Comparison of ENCODE assay signal across 10 cellular contexts in genomic region chr3:58628823-58629562, GRCh38. TPM values are rescaled to one million over a fixed set of nuclear protein-coding genes. Genes with fewer than 3 reads are reported as not detected.
A peak's percentile ranks its signal among the peaks of the same experiment; 100 is the strongest.
DNase-seq lines count a peak whose midpoint lies in the region; ATAC-seq and TF ChIP-seq lines count a peak whose summit lies in the region.
"Had no signal": no experiment of that assay in that cellular context is flagged by ENCODE, and none has a peak within 500 bp of the region (broad histone marks: within the 10 kb centered on the region; RNA-seq: fewer than 3 reads in every experiment).

No MANE protein-coding gene starts in this region.

- no peaks in the 10 kb centered on the region for H3K9me3 ChIP-seq in esophagus muscularis mucosa

- H3K27me3 ChIP-seq in esophagus muscularis mucosa: peaks cover 0 to 4% (median 0%) of the 10 kb centered on the region in 4 donors

- TF ChIP-seq POLR2A in esophagus muscularis mucosa (IDR thresholded peaks at IDR 0.05; ENCODE audit: low read depth): no peak

- intact Hi-C loops in esophagus muscularis mucosa (cut with DNase I): loop anchor here (5.0 kb wide), 1 partner anchor 42 kb away; no protein-coding TSS in a partner anchor

- H3K36me3 ChIP-seq in esophagus muscularis mucosa: no peaks in the 10 kb centered on the region

- ATAC-seq in activated CD4-positive, CD25-positive, alpha-beta regulatory T cell treated with anti-CD3 and anti-CD28 coated beads, Interleukin-2, amount 50 U/mL, for 24 hours: no peak
- ATAC-seq in HG03108 (IDR thresholded peaks at IDR 0.05; ENCODE audit: unreplicated experiment): no peak
- ATAC-seq: stimulated activated effector memory CD8-positive, alpha-beta T cell treated with anti-CD3 and anti-CD28 coated beads, Interleukin-12 subunit alpha, Interleukin-12 subunit beta, amount 100 ng/mL, for 72 hours had no signal

- H3K4me3 ChIP-seq in AG09309 (ENCODE audit: control insufficient read depth, low read depth, low read length) (peak overlapping the region; percentile 10; the same call in 1 of the 2 replicates), esophagus muscularis mucosa (no peak overlapping the region)

- TF ChIP-seq CTCF in AG09309 (IDR thresholded peaks at IDR 0.05; ENCODE audit: control insufficient read depth, insufficient read depth, low read depth, low read length, missing control alignments): no peak
- TF ChIP-seq CTCF in esophagus muscularis mucosa (IDR thresholded peaks at IDR 0.05): no peak

- DNase-seq in AG09309 (ENCODE audit: low read depth) (peak; percentile 97), NCI-H524 treated with DMSO at 0.1 percent for 48 hours (lab: John Stamatoyannopoulos, UW) (peak; percentile 47), esophagus muscularis mucosa (ENCODE audit: extremely low spot score) (no peak), non-pigmented ciliary epithelial cell (ENCODE audit: low read depth) (peak; percentile 59), NCI-H146 (lab: John Stamatoyannopoulos, UW) (no peak)
- no peak for DNase-seq in stimulated activated CD8-positive, alpha-beta memory T cell treated with anti-CD3 and anti-CD28 coated beads, Interleukin-4, amount 100 ng/mL, for 48 hours
- DNase-seq: activated naive CD8-positive, alpha-beta T cell treated with anti-CD3 and anti-CD28 coated beads, Interleukin-2, amount 10 ng/mL, durations not matched to agents 7 days and 5 days had no signal

- no peak for TF ChIP-seq EP300 in esophagus muscularis mucosa (IDR thresholded peaks at IDR 0.05)

- H3K27ac ChIP-seq in esophagus muscularis mucosa (replicated peaks in 1 of 4): peak overlapping the region; percentile 39 to 71 (median 59)

- 49% methylated on average over 13 of the region's 13 CpGs for WGBS in esophagus muscularis mucosa

- H3K4me1 ChIP-seq in esophagus muscularis mucosa: peaks cover 37 to 40% (median 37%) of the 10 kb centered on the region in 4 donors

RNA-seq across cellular contexts. Expression of gene FAM3D, which starts 37.6 kb away (rescaled TPM):
- not detected for total RNA-seq in esophagus muscularis mucosa
- total RNA-seq: activated naive CD8-positive, alpha-beta T cell treated with anti-CD3 and anti-CD28 coated beads, Interleukin-2, amount 10 ng/mL, durations not matched to agents 7 days and 5 days had no signal

RNA-seq across cellular contexts. Expression of gene FAM107A, which starts 51.8 kb away (rescaled TPM):
- 100 to 1,000 TPM in 2 of 4 donors, 10 to 100 TPM in 2; 35.7 to 107 (median 92.7) TPM for total RNA-seq in esophagus muscularis mucosa
- total RNA-seq: activated naive CD8-positive, alpha-beta T cell treated with anti-CD3 and anti-CD28 coated beads, Interleukin-2, amount 10 ng/mL, durations not matched to agents 7 days and 5 days had no signal

Comparison
In these comparisons a context has a peak if more than half of its experiments do, and no peak if none do; other contexts are left out.
1. DNase-seq: peak in AG09309 (single experiment), NCI-H524 treated with DMSO at 0.1 percent for 48 hours (single experiment) and non-pigmented ciliary epithelial cell (single experiment); none in esophagus muscularis mucosa (single experiment), NCI-H146 (single experiment) and stimulated activated CD8-positive, alpha-beta memory T cell treated with anti-CD3 and anti-CD28 coated beads, Interleukin-4, amount 100 ng/mL, for 48 hours (single experiment).